11 cellular contexts compared by ENCODE assay signal in the genomic region with DNA sequence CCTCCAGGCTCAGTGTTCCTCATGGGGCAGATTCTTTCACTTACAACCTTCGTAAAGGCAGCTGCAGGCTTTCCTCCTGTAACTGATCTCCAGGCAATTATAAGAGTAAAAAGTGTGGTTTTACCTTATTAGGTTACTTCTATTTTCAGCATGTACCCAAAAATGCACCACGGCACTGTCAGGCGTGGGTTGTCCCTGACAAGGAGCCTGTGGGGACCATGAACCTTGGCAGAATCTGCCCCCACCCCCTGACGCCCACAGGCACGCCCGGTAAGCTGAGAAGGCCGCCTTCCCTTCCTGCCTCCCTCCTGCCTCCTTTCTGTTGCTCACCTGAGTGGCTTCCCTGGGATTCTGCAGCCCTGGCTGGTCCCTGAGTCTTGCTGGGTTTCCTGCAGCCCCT.
DNase-seq lines count a peak whose midpoint lies in the region; ATAC-seq and TF ChIP-seq lines count a peak whose summit lies in the region.
"Had no signal": no experiment of that assay in that cellular context is flagged by ENCODE, and none has a peak within 500 bp of the region (broad histone marks: within the 10 kb centered on the region; RNA-seq: fewer than 3 reads in every experiment).

No MANE protein-coding gene starts in this region.

- ATAC-seq in HG02623 (IDR thresholded peaks at IDR 0.05; ENCODE audit: unreplicated experiment), result no peak
- ATAC-seq in HG03469 (IDR thresholded peaks at IDR 0.05; ENCODE audit: unreplicated experiment), result no peak
- no peak for ATAC-seq in GM21528 (IDR thresholded peaks at IDR 0.05; ENCODE audit: low FRiP score, unreplicated experiment)
- ATAC-seq: A549 had no signal

- DNase-seq in H7, result peak; percentile 33
- DNase-seq in NCI-H2171 (lab: John Stamatoyannopoulos, UW), result peak; percentile 19
- peak; percentile 26 to 92 (median 74) for DNase-seq in head of caudate nucleus
- no peak for DNase-seq in progenitor cell of endocrine pancreas (ENCODE audit: low spot score, unreplicated experiment)
- DNase-seq in dermis blood vessel endothelial cell, result no peak
- DNase-seq: CD4-positive, CD25-positive, alpha-beta regulatory T cell; EL had no signal

- peaks cover 52% of the 10 kb centered on the region for H3K27me3 Mint-ChIP-seq in progenitor cell of endocrine pancreas

- H3K27me3 ChIP-seq in H7 (ENCODE audit: control insufficient read depth, insufficient read depth, low read length), result no peaks in the 10 kb centered on the region; the same call in 1 of the 2 replicates

- H3K27ac Mint-ChIP-seq in progenitor cell of endocrine pancreas, result peak overlapping the region; percentile 52

- H3K9me3 Mint-ChIP-seq in progenitor cell of endocrine pancreas (ENCODE audit: low read depth), result no peaks in the 10 kb centered on the region
- H3K9me3 Mint-ChIP-seq: CD4-positive, CD25-positive, alpha-beta regulatory T cell had no signal

- H3K4me3 Mint-ChIP-seq in progenitor cell of endocrine pancreas (ENCODE audit: low read depth), result no peak overlapping the region
- H3K4me3 Mint-ChIP-seq: CD4-positive, CD25-positive, alpha-beta regulatory T cell had no signal

- intact Hi-C loops in head of caudate nucleus (cut with DNase I), result no loop called here

- no peaks in the 10 kb centered on the region for H3K36me3 ChIP-seq in H7 (replicated peaks; ENCODE audit: control insufficient read depth, insufficient read depth, low read length)

- no peaks in the 10 kb centered on the region for H3K4me1 Mint-ChIP-seq in progenitor cell of endocrine pancreas (ENCODE audit: low read depth)

- no peaks in the 10 kb centered on the region for H3K36me3 Mint-ChIP-seq in progenitor cell of endocrine pancreas (ENCODE audit: insufficient read depth)
- H3K36me3 Mint-ChIP-seq: CD4-positive, CD25-positive, alpha-beta regulatory T cell had no signal

- H3K4me3 ChIP-seq in H7 (ENCODE audit: insufficient read depth, low read depth, low read length), result no peak overlapping the region
- H3K4me3 ChIP-seq: A549 had no signal

- TF ChIP-seq CTCF in progenitor cell of endocrine pancreas (IDR thresholded peaks at IDR 0.05; ENCODE audit: unreplicated experiment), result no peak

Comparison
In these comparisons a context has a peak if more than half of its experiments do, and no peak if none do; other contexts are left out.
1. DNase-seq: peak in H7 (single experiment), NCI-H2171 (single experiment) and head of caudate nucleus (42 of 42); none in progenitor cell of endocrine pancreas (single experiment) and dermis blood vessel endothelial cell (single experiment).